Comparison of ENCODE assay signal across 14 cellular contexts in genomic region chr14:83164016-83164415, GRCh38.
A peak's percentile ranks its signal among the peaks of the same experiment; 100 is the strongest.
DNase-seq lines count a peak whose midpoint lies in the region; ATAC-seq and TF ChIP-seq lines count a peak whose summit lies in the region.
"Had no signal": no experiment of that assay in that cellular context is flagged by ENCODE, and none has a peak within 500 bp of the region (broad histone marks: within the 10 kb centered on the region; RNA-seq: fewer than 3 reads in every experiment).

No MANE protein-coding gene starts in this region.

- in situ Hi-C loops in mammary epithelial cell (cut with MboI; ENCODE audit: low sequenced_read_pairs in 2 of 2), result no loop called here

- intact Hi-C loops in mammary epithelial cell (cut with micrococcal nuclease), result no loop called here
- intact Hi-C loops in left lung (cut with DNase I), result no loop called here
- intact Hi-C loops in CD8-positive, alpha-beta T cell (cut with DNase I, micrococcal nuclease), result no loop called here

- dilution Hi-C loops in mammary epithelial cell (cut with HindIII; ENCODE audit: low sequenced_read_pairs), result no loop called here

- H3K9me3 Mint-ChIP-seq in CD8-positive, alpha-beta T cell, result peaks cover 14% of the 10 kb centered on the region

- BruUV-seq in mammary epithelial cell (replicated peaks; lab: Mats Ljungman, UMichigan), result no TSS peak

- POLR2A ChIA-PET in CD8-positive, alpha-beta T cell (lab: Charles Lee), result no interaction called here

- H3K27ac ChIP-seq in mammary epithelial cell (ENCODE audit: insufficient read depth, low read depth, low read length) (no peak overlapping the region), left lung (no peak overlapping the region)
- no peak overlapping the region for H3K27ac ChIP-seq in CD8-positive, alpha-beta T cell (ENCODE audit: low read depth, low read length)
- H3K27ac ChIP-seq: heart right ventricle had no signal

- H3K4me2 ChIP-seq in mammary epithelial cell (ENCODE audit: insufficient read depth, low read depth, low read length), result no peak overlapping the region

- no peaks in the 10 kb centered on the region for H4K20me1 ChIP-seq in mammary epithelial cell (ENCODE audit: insufficient read depth, low read length)

- TF ChIP-seq CTCF in mammary epithelial cell (conservative IDR thresholded peaks at IDR 0.05 in 1 of 2, IDR thresholded peaks at IDR 0.05 in 1 of 2; ENCODE audit: extremely low read depth in 1 of 2, insufficient read depth in 1 of 2, low read depth in 1 of 2, low read length in 2 of 2), result no peak
- TF ChIP-seq CTCF in left lung (IDR thresholded peaks at IDR 0.05), result no peak
- TF ChIP-seq CTCF in CD8-positive, alpha-beta T cell (IDR thresholded peaks at IDR 0.05), result no peak

- no peak overlapping the region for H3K4me3 ChIP-seq in mammary epithelial cell (replicated peaks in 1 of 3; ENCODE audit: insufficient read depth in 1 of 3, low read depth in 2 of 3, low read length in 3 of 3)
- no peak overlapping the region for H3K4me3 ChIP-seq in left lung
- H3K4me3 ChIP-seq in CD8-positive, alpha-beta T cell (ENCODE audit: low read depth, low read length), result no peak overlapping the region
- H3K4me3 ChIP-seq: heart right ventricle had no signal

- H3K27ac Mint-ChIP-seq in CD8-positive, alpha-beta T cell, result no peak overlapping the region
- H3K27ac Mint-ChIP-seq: T-helper 17 cell had no signal

- no peaks in the 10 kb centered on the region for H3K36me3 Mint-ChIP-seq in CD8-positive, alpha-beta T cell

- no peaks in the 10 kb centered on the region for H3K27me3 Mint-ChIP-seq in CD8-positive, alpha-beta T cell (ENCODE audit: low read depth)
- H3K27me3 Mint-ChIP-seq: T-helper 17 cell had no signal

- H3K36me3 ChIP-seq in mammary epithelial cell (ENCODE audit: insufficient read depth, low read length) (no peaks in the 10 kb centered on the region), left lung (no peaks in the 10 kb centered on the region)
- no peaks in the 10 kb centered on the region for H3K36me3 ChIP-seq in CD8-positive, alpha-beta T cell (ENCODE audit: insufficient read depth, low read length)
- H3K36me3 ChIP-seq: heart right ventricle had no signal

- no peaks in the 10 kb centered on the region for H3K4me1 Mint-ChIP-seq in CD8-positive, alpha-beta T cell (ENCODE audit: low read depth)
- H3K4me1 Mint-ChIP-seq: T-helper 17 cell had no signal

- H2AFZ ChIP-seq in mammary epithelial cell (ENCODE audit: low read depth, low read length), result no peak overlapping the region

- H3K9me3 ChIP-seq in mammary epithelial cell (replicated peaks; ENCODE audit: insufficient read depth, low read length) (no peaks in the 10 kb centered on the region), left lung (no peaks in the 10 kb centered on the region)
- no peaks in the 10 kb centered on the region for H3K9me3 ChIP-seq in CD8-positive, alpha-beta T cell (ENCODE audit: low read length)
- H3K9me3 ChIP-seq: heart right ventricle had no signal

- H3K9ac ChIP-seq in mammary epithelial cell (ENCODE audit: insufficient read depth, low read length), result no peak overlapping the region

- DNase-seq in EH (ENCODE audit: low read depth) (peak; percentile 48), LHCN-M2 (ENCODE audit: low read depth) (peak; percentile 93), mammary epithelial cell (peak; percentile 4), left lung (no peak), HT-29 (ENCODE audit: low spot score) (no peak)
- DNase-seq in effector CD8-positive, alpha-beta T cell (lab: John Stamatoyannopoulos, UW), result no peak
- no peak for DNase-seq in CD8-positive, alpha-beta T cell
- DNase-seq: activated T-cell treated with anti-CD3 and anti-CD28 coated beads, Interleukin-2, amount 50 U/mL, for 4 hours; dermis blood vessel endothelial cell; heart right ventricle; NCI-H1092 treated with DMSO at 0.1 percent for 48 hours; NCI-H345; T-helper 17 cell had no signal

- CTCF ChIA-PET in mammary epithelial cell (lab: Charles Lee; ENCODE audit: low non-redundant PET), result no interaction called here
- CTCF ChIA-PET in CD8-positive, alpha-beta T cell (lab: Charles Lee), result no interaction called here

- H3K4me1 ChIP-seq in mammary epithelial cell (ENCODE audit: insufficient read depth, low read length) (no peaks in the 10 kb centered on the region), left lung (no peaks in the 10 kb centered on the region)
- no peaks in the 10 kb centered on the region for H3K4me1 ChIP-seq in CD8-positive, alpha-beta T cell (ENCODE audit: insufficient read depth, low read length)
- H3K4me1 ChIP-seq: heart right ventricle had no signal

- peak; percentile 24 for ATAC-seq in left lung
- ATAC-seq in CD8-positive, alpha-beta T cell, result no peak
- ATAC-seq in HG02763 (IDR thresholded peaks at IDR 0.05; ENCODE audit: unreplicated experiment), result no peak
- ATAC-seq: activated T-cell treated with anti-CD3 and anti-CD28 coated beads, Interleukin-2, amount 50 U/mL, for 4 hours; T-helper 17 cell had no signal

- no peaks in the 10 kb centered on the region for H3K79me2 ChIP-seq in mammary epithelial cell (ENCODE audit: insufficient read depth, low read length)

- 63% methylated on average over 6 of the region's 6 CpGs for WGBS in mammary epithelial cell (ENCODE audit: low coverage, missing lambda C conversion rate)

- H3K27me3 ChIP-seq in mammary epithelial cell (ENCODE audit: insufficient read depth, low read length) (no peaks in the 10 kb centered on the region), left lung (no peaks in the 10 kb centered on the region)
- H3K27me3 ChIP-seq in CD8-positive, alpha-beta T cell (ENCODE audit: insufficient read depth, low read length), result no peaks in the 10 kb centered on the region
- H3K27me3 ChIP-seq: heart right ventricle had no signal

- H3K4me3 Mint-ChIP-seq in CD8-positive, alpha-beta T cell, result no peak overlapping the region
- H3K4me3 Mint-ChIP-seq: activated T-cell treated with anti-CD3 and anti-CD28 coated beads, Interleukin-2, amount 50 U/mL, for 4 hours; T-helper 17 cell had no signal

Comparison
In these comparisons a context has a peak if more than half of its experiments do, and no peak if none do; other contexts are left out.
1. DNase-seq: peak in EH (single experiment), LHCN-M2 (single experiment) and mammary epithelial cell (single experiment); none in left lung (0 of 2), effector CD8-positive, alpha-beta T cell (single experiment), CD8-positive, alpha-beta T cell (0 of 7) and HT-29 (single experiment).